ENCODE assay signal across 1 cellular context in genomic region chr21:29604096-29604495, GRCh38.
TF ChIP-seq lines count a peak whose summit lies in the region.

No MANE protein-coding gene starts in this region.

TF ChIP-seq in K562, 482 proteins besides CTCF, POLR2A, EP300 and RAD21 (continued from another document):
- TF ChIP-seq, protein P1, sequence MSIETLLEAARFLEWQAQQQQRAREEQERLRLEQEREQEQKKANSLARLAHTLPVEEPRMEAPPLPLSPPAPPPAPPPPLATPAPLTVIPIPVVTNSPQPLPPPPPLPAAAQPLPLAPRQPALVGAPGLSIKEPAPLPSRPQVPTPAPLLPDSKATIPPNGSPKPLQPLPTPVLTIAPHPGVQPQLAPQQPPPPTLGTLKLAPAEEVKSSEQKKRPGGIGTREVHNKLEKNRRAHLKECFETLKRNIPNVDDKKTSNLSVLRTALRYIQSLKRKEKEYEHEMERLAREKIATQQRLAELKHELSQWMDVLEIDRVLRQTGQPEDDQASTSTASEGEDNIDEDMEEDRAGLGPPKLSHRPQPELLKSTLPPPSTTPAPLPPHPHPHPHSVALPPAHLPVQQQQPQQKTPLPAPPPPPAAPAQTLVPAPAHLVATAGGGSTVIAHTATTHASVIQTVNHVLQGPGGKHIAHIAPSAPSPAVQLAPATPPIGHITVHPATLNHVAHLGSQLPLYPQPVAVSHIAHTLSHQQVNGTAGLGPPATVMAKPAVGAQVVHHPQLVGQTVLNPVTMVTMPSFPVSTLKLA (conservative IDR thresholded peaks at IDR 0.05), result no peak
- TF ChIP-seq ZNF316 (IDR thresholded peaks at IDR 0.05) (peak; percentile 24; the same call in 1 of the 2 replicates), JUNB (CRISPR knock-in tag; conservative IDR thresholded peaks at IDR 0.05) (no peak), POLR2B (IDR thresholded peaks at IDR 0.05; ENCODE audit: low read depth, partially characterized antibody) (no peak)
